2 cellular contexts compared by ENCODE assay signal in genomic region chr7:131455546-131455945, GRCh38.
TF ChIP-seq lines count a peak whose summit lies in the region.

No MANE protein-coding gene starts in this region.

TF ChIP-seq in liver, 16 proteins besides CTCF, POLR2A, EP300 and RAD21 (continued from another document):
- TF ChIP-seq REST (IDR thresholded peaks at IDR 0.05): no peak
TF ChIP-seq in liver: peak in this region for 2.

TF ChIP-seq in HepG2, 621 proteins besides CTCF, POLR2A, EP300 and RAD21 (continued from another document):
- TF ChIP-seq CREB3 (CRISPR knock-in tag; IDR thresholded peaks at IDR 0.05) (no peak), NFAT5 (CRISPR knock-in tag; IDR thresholded peaks at IDR 0.05) (no peak), FOXK1 (CRISPR knock-in tag; IDR thresholded peaks at IDR 0.05; ENCODE audit: borderline replicate concordance, low read depth) (no peak)
